Comparison of ENCODE assay signal across 10 cellular contexts in genomic region chr6:99335298-99335697, GRCh38. TPM values are rescaled to one million over a fixed set of nuclear protein-coding genes. Genes with fewer than 3 reads are reported as not detected.
A peak's percentile ranks its signal among the peaks of the same experiment; 100 is the strongest.
DNase-seq lines count a peak whose midpoint lies in the region; ATAC-seq, FAIRE-seq and TF ChIP-seq lines count a peak whose summit lies in the region.
"Not testable (repeated sequence)": the region's sequence is repeated elsewhere in the genome, so short reads cannot be mapped to it uniquely, and the experiment has no call there.
"Had no signal": no experiment of that assay in that cellular context is flagged by ENCODE, and none has a peak within 500 bp of the region (broad histone marks: within the 10 kb centered on the region; RNA-seq: fewer than 3 reads in every experiment).

No MANE protein-coding gene starts in this region.

- not testable (repeated sequence) for H3K36me3 Mint-ChIP-seq in GM23338 (ENCODE audit: low read depth); astrocyte (ENCODE audit: low read depth, unreplicated experiment)

- peak; percentile 49 for ATAC-seq in GM23338

- H2BK15ac ChIP-seq in mesendoderm (replicated peaks; ENCODE audit: low read depth) = not testable (repeated sequence)

- H4K8ac ChIP-seq in mesendoderm (ENCODE audit: low read depth, low read length) = not testable (repeated sequence)

- H3K27ac ChIP-seq in GM23338 (ENCODE audit: low read depth) = peak overlapping the region; percentile 57
- H3K27ac ChIP-seq in HUES64 (ENCODE audit: low read depth, low read length) = peak overlapping the region; percentile 61; the same call in 1 of the 2 replicates
- H3K27ac ChIP-seq in OCI-LY3 (ENCODE audit: low read length); astrocyte (ENCODE audit: low read depth, low read length); mesendoderm (ENCODE audit: low read depth, low read length): not testable (repeated sequence)
- H3K27ac ChIP-seq in esophagus muscularis mucosa (replicated peaks in 1 of 4) = peak overlapping the region; percentile 72 to 94 (median 81)
- peak overlapping the region; percentile 84 for H3K27ac ChIP-seq in rectal smooth muscle tissue (ENCODE audit: low read depth, low read length)

- not testable (repeated sequence) for H3K9me3 ChIP-seq in HUES64 (ENCODE audit: insufficient read depth, low read depth, low read length); OCI-LY3 (ENCODE audit: insufficient read depth, low read length); astrocyte (ENCODE audit: insufficient read depth, low read depth, low read length); esophagus muscularis mucosa

- not testable (repeated sequence) for H3K27me3 Mint-ChIP-seq in GM23338 (ENCODE audit: insufficient read depth, low read depth, poor library complexity); astrocyte (ENCODE audit: low read depth, unreplicated experiment)

- H3K4me3 ChIP-seq in GM23338; HUES64 (ENCODE audit: low read length); OCI-LY3 (ENCODE audit: low read length); astrocyte (ENCODE audit: insufficient read depth, low read depth, low read length); esophagus muscularis mucosa; mesendoderm (ENCODE audit: low read length); rectal smooth muscle tissue (ENCODE audit: low read length): not testable (repeated sequence)

- not testable (repeated sequence) for H3K4me3 Mint-ChIP-seq in GM23338; astrocyte (ENCODE audit: unreplicated experiment)

- H3K4me1 ChIP-seq in GM23338 (ENCODE audit: insufficient read depth); HUES64 (ENCODE audit: insufficient read depth, low read length); astrocyte (ENCODE audit: insufficient read depth, low read length); mesendoderm (ENCODE audit: control insufficient read depth, low read depth, low read length); rectal smooth muscle tissue (ENCODE audit: control insufficient read depth, insufficient read depth, low read length): not testable (repeated sequence)
- H3K4me1 ChIP-seq in OCI-LY3 (ENCODE audit: low read length) (peaks cover 53% of the 10 kb centered on the region), esophagus muscularis mucosa (peaks cover 0 to 41% (median 36%) of the 10 kb centered on the region in 4 donors)

- not testable (repeated sequence) for TF ChIP-seq CTCF in GM23338 (conservative IDR thresholded peaks at IDR 0.05; ENCODE audit: low read depth in 2 of 2); OCI-LY3 (IDR thresholded peaks at IDR 0.05; ENCODE audit: low read depth, low read length); astrocyte (IDR thresholded peaks at IDR 0.05; ENCODE audit: insufficient read depth, low read depth, low read length); esophagus muscularis mucosa (IDR thresholded peaks at IDR 0.05)

- DNase-seq in GM23338 (ENCODE audit: low spot score) = peak; percentile 61
- not testable (repeated sequence) for DNase-seq in astrocyte (ENCODE audit: low read depth); esophagus muscularis mucosa (ENCODE audit: extremely low spot score)
- DNase-seq in mesendoderm = peak; percentile 36

- H3K4me2 ChIP-seq in GM23338; astrocyte (ENCODE audit: low read length); mesendoderm (ENCODE audit: low read length): not testable (repeated sequence)
- H3K4me2 ChIP-seq in OCI-LY3 (ENCODE audit: low read length) = peak overlapping the region; percentile 66; the same call in 1 of the 2 replicates

- not testable (repeated sequence) for H3F3A ChIP-seq in GM23338 (replicated peaks; ENCODE audit: low read depth)

- 81% methylated on average over 6 of the region's 6 CpGs for WGBS in HUES64
- 51% methylated on average over 6 of the region's 6 CpGs for WGBS in esophagus muscularis mucosa
- no CpG with 5 or more reads among the region's 6 CpGs for WGBS in mesendoderm (ENCODE audit: extremely low coverage, insufficient coverage, low lambda C conversion rate)

- TF ChIP-seq POLR2A in esophagus muscularis mucosa (IDR thresholded peaks at IDR 0.05; ENCODE audit: low read depth) = not testable (repeated sequence)

- H3K9me2 ChIP-seq in GM23338 (ENCODE audit: insufficient read depth) = not testable (repeated sequence)

- not testable (repeated sequence) for H3K56ac ChIP-seq in mesendoderm (ENCODE audit: low read length)

- H3K9ac ChIP-seq in HUES64 (ENCODE audit: low read depth, low read length) = peak overlapping the region; percentile 28; the same call in 1 of the 2 replicates
- not testable (repeated sequence) for H3K9ac ChIP-seq in OCI-LY3 (ENCODE audit: low read length); astrocyte (ENCODE audit: low read length); mesendoderm (ENCODE audit: low read length); rectal smooth muscle tissue (ENCODE audit: low read length)

- H2BK5ac ChIP-seq in mesendoderm (ENCODE audit: low read length) = not testable (repeated sequence)

- H4K5ac ChIP-seq in mesendoderm (ENCODE audit: low read length) = not testable (repeated sequence)

- not testable (repeated sequence) for H3K4ac ChIP-seq in mesendoderm (ENCODE audit: low read depth, low read length)

- FAIRE-seq in astrocyte (lab: Jason Lieb, UNC) = not testable (repeated sequence)

- not testable (repeated sequence) for H3K23ac ChIP-seq in mesendoderm (ENCODE audit: low read length)

- not testable (repeated sequence) for H3K18ac ChIP-seq in mesendoderm (ENCODE audit: low read length)

- H3K27me3 ChIP-seq in GM23338 (ENCODE audit: insufficient read depth); HUES64 (ENCODE audit: insufficient read depth, low read length); OCI-LY3 (ENCODE audit: low read depth, low read length); astrocyte (ENCODE audit: insufficient read depth, low read length); esophagus muscularis mucosa; mesendoderm (ENCODE audit: insufficient read depth, low read length, poor library complexity); rectal smooth muscle tissue (ENCODE audit: control insufficient read depth, insufficient read depth, low read length): not testable (repeated sequence)

- not testable (repeated sequence) for H3K79me1 ChIP-seq in mesendoderm (ENCODE audit: low read length)

- not testable (repeated sequence) for H2BK120ac ChIP-seq in mesendoderm (ENCODE audit: low read depth, low read length)

- not testable (repeated sequence) for H3K9me3 Mint-ChIP-seq in GM23338; astrocyte (ENCODE audit: unreplicated experiment)

- H3K27ac Mint-ChIP-seq in GM23338 = peak overlapping the region; percentile 83
- peak overlapping the region; percentile 38 for H3K27ac Mint-ChIP-seq in astrocyte (ENCODE audit: unreplicated experiment)

- H3K36me3 ChIP-seq in GM23338 (ENCODE audit: insufficient read depth); HUES64 (ENCODE audit: insufficient read depth, low read length); OCI-LY3 (replicated peaks; ENCODE audit: low read depth, low read length); astrocyte (ENCODE audit: insufficient read depth, low read length); esophagus muscularis mucosa; mesendoderm (ENCODE audit: control insufficient read depth, insufficient read depth, low read length); rectal smooth muscle tissue (ENCODE audit: control insufficient read depth, insufficient read depth, low read length): not testable (repeated sequence)

- not testable (repeated sequence) for H3K79me2 ChIP-seq in GM23338 (replicated peaks; ENCODE audit: insufficient read depth); OCI-LY3 (ENCODE audit: low read length); astrocyte (ENCODE audit: insufficient read depth, low read length); mesendoderm (ENCODE audit: control insufficient read depth, insufficient read depth, low read length)

- not testable (repeated sequence) for H2AK5ac ChIP-seq in mesendoderm (ENCODE audit: low read length)

- H3K4me1 Mint-ChIP-seq in GM23338 = peaks cover 15% of the 10 kb centered on the region
- H3K4me1 Mint-ChIP-seq in astrocyte (ENCODE audit: low read depth, unreplicated experiment) = not testable (repeated sequence)

- not testable (repeated sequence) for TF ChIP-seq EP300 in esophagus muscularis mucosa (IDR thresholded peaks at IDR 0.05)

- not testable (repeated sequence) for H4K20me1 ChIP-seq in GM23338 (replicated peaks; ENCODE audit: insufficient read depth); OCI-LY3 (ENCODE audit: insufficient read depth, low read length); astrocyte (ENCODE audit: insufficient read depth, low read length)

- not testable (repeated sequence) for H2AFZ ChIP-seq in GM23338; OCI-LY3 (ENCODE audit: low read depth, low read length); astrocyte (ENCODE audit: low read depth, low read length)

- intact Hi-C loops in esophagus muscularis mucosa (cut with DNase I) = not testable (repeated sequence)

RNA-seq across cellular contexts. Expression of gene FAXC, which starts 14.2 kb away (rescaled TPM):
- total RNA-seq in GM23338 (2014; rRNA removed; shearing (Covaris generic)) = 10.5 and 18.3 TPM in 2 replicates
- 15.2 and 15.7 TPM in 2 replicates for polyA plus RNA-seq in GM23338 (2016; fragmentation: Nextera tagmentation; extraction: Ambion mirVana)
- polyA plus RNA-seq in HUES64 (2013, experiment 1 of 2) = 13.4 TPM
- polyA plus RNA-seq in HUES64 (2013, experiment 2 of 2) = 12.5 TPM
- total RNA-seq in astrocyte = 7.4 and 9.9 TPM in 2 replicates
- total RNA-seq in esophagus muscularis mucosa = 10 to 100 TPM; 22.2 to 44.7 (median 41.8) TPM
- 12.4 TPM for polyA plus RNA-seq in mesendoderm (2013, experiment 1 of 2)
- polyA plus RNA-seq in mesendoderm (2013, experiment 2 of 2) = 13.4 TPM
- total RNA-seq: CD4-positive, alpha-beta memory T cell; HT-29 had no signal
- polyA plus RNA-seq: CD14-positive monocyte; CD4-positive, alpha-beta memory T cell had no signal

RNA-seq across cellular contexts. Expression of gene COQ3, which starts 58.7 kb away (rescaled TPM):
- total RNA-seq in GM23338 (2014; rRNA removed; shearing (Covaris generic)) = 10.6 and 11.8 TPM in 2 replicates
- 22.5 and 24.9 TPM in 2 replicates for polyA plus RNA-seq in GM23338 (2016; fragmentation: Nextera tagmentation; extraction: Ambion mirVana)
- 12.0 TPM for polyA plus RNA-seq in HUES64 (2013, experiment 1 of 2)
- polyA plus RNA-seq in HUES64 (2013, experiment 2 of 2) = 13.3 TPM
- total RNA-seq in astrocyte = 3.7 and 5.0 TPM in 2 replicates
- total RNA-seq in esophagus muscularis mucosa = 1 to 10 TPM; 3.4 to 9.1 (median 6.1) TPM
- polyA plus RNA-seq in mesendoderm (2013, experiment 1 of 2) = 22.5 TPM
- polyA plus RNA-seq in mesendoderm (2013, experiment 2 of 2) = 21.9 TPM
